Comparison of ENCODE assay signal across 13 cellular contexts in genomic region chr6:42029881-42030280, GRCh38. TPM values are rescaled to one million over a fixed set of nuclear protein-coding genes. Genes with fewer than 3 reads are reported as not detected.
DNase-seq lines count a peak whose midpoint lies in the region; ATAC-seq and TF ChIP-seq lines count a peak whose summit lies in the region.
"Had no signal": no experiment of that assay in that cellular context is flagged by ENCODE, and none has a peak within 500 bp of the region (broad histone marks: within the 10 kb centered on the region; RNA-seq: fewer than 3 reads in every experiment).

No MANE protein-coding gene starts in this region.

- no peaks in the 10 kb centered on the region for H3K9me3 ChIP-seq in SK-N-MC (ENCODE audit: low read depth, low read length)
- H3K9me3 ChIP-seq: testis had no signal

- H3K36me3 Mint-ChIP-seq in activated T-cell treated with anti-CD3 and anti-CD28 coated beads, Interleukin-2, amount 50 U/mL, for 4 hours (ENCODE audit: insufficient read depth): peaks cover 28% of the 10 kb centered on the region
- H3K36me3 Mint-ChIP-seq in effector memory CD8-positive, alpha-beta T cell (ENCODE audit: insufficient read depth): peaks cover 54% of the 10 kb centered on the region
- no peaks in the 10 kb centered on the region for H3K36me3 Mint-ChIP-seq in progenitor cell of endocrine pancreas (ENCODE audit: insufficient read depth)

- peak overlapping the region; percentile 87 to 92 for H3K27ac Mint-ChIP-seq in effector memory CD8-positive, alpha-beta T cell
- H3K27ac Mint-ChIP-seq in progenitor cell of endocrine pancreas: peak overlapping the region; percentile 67
- H3K27ac Mint-ChIP-seq: GM23338 had no signal

- H3K36me3 ChIP-seq in SK-N-MC (ENCODE audit: insufficient read depth, low read length): no peaks in the 10 kb centered on the region

- DNase-seq in activated T-cell treated with anti-CD3 and anti-CD28 coated beads, Interleukin-2, amount 50 U/mL, for 48 hours: peak; percentile 29 to 33
- no peak for DNase-seq in activated T-cell treated with anti-CD3 and anti-CD28 coated beads, Interleukin-2, amount 50 U/mL, for 4 hours
- DNase-seq in SK-N-MC (ENCODE audit: low read depth, low spot score) (no peak), progenitor cell of endocrine pancreas (ENCODE audit: low spot score, unreplicated experiment) (no peak), SHP77 (lab: John Stamatoyannopoulos, UW) (no peak), hippocampal formation (lab: John Stamatoyannopoulos, UW) (no peak)
- no peak for DNase-seq in effector memory CD8-positive, alpha-beta T cell
- DNase-seq: activated CD4-positive, alpha-beta T cell treated with anti-CD3 and anti-CD28 coated beads for 4 hours; NCI-H1048; small intestine; testis had no signal

- H3K27me3 Mint-ChIP-seq in activated T-cell treated with anti-CD3 and anti-CD28 coated beads, Interleukin-2, amount 50 U/mL, for 4 hours (ENCODE audit: low read depth): no peaks in the 10 kb centered on the region
- no peaks in the 10 kb centered on the region for H3K27me3 Mint-ChIP-seq in effector memory CD8-positive, alpha-beta T cell
- no peaks in the 10 kb centered on the region for H3K27me3 Mint-ChIP-seq in progenitor cell of endocrine pancreas

- H3K4me3 ChIP-seq in SK-N-MC: no peak overlapping the region
- H3K4me3 ChIP-seq: GM23338, testis had no signal

- no peak overlapping the region for H3K9ac ChIP-seq in SK-N-MC (ENCODE audit: insufficient read length)

- ATAC-seq in activated T-cell treated with anti-CD3 and anti-CD28 coated beads, Interleukin-2, amount 50 U/mL, for 4 hours: no peak
- ATAC-seq in effector memory CD8-positive, alpha-beta T cell (replicated peaks): no peak
- ATAC-seq in HG03521 (IDR thresholded peaks at IDR 0.05; ENCODE audit: unreplicated experiment): no peak

- H3K4me1 Mint-ChIP-seq in activated T-cell treated with anti-CD3 and anti-CD28 coated beads, Interleukin-2, amount 50 U/mL, for 4 hours (ENCODE audit: low read depth): peaks cover 82% of the 10 kb centered on the region
- peaks cover 68 to 78% of the 10 kb centered on the region in 2 donors for H3K4me1 Mint-ChIP-seq in effector memory CD8-positive, alpha-beta T cell (ENCODE audit: low read depth in 2 of 2)
- peaks cover 9% of the 10 kb centered on the region for H3K4me1 Mint-ChIP-seq in progenitor cell of endocrine pancreas (ENCODE audit: low read depth)

- 0 out of 2 replicates have a peak overlapping the region, but pooled peaks have one; percentile 88 for H3K27ac ChIP-seq in SK-N-MC

- H3K4me3 Mint-ChIP-seq in activated T-cell treated with anti-CD3 and anti-CD28 coated beads, Interleukin-2, amount 50 U/mL, for 4 hours: no peak overlapping the region
- H3K4me3 Mint-ChIP-seq in effector memory CD8-positive, alpha-beta T cell: peak overlapping the region; percentile 64 to 72
- no peak overlapping the region for H3K4me3 Mint-ChIP-seq in progenitor cell of endocrine pancreas (ENCODE audit: low read depth)
- H3K4me3 Mint-ChIP-seq: GM23338 had no signal

- no peaks in the 10 kb centered on the region for H3K9me3 Mint-ChIP-seq in activated T-cell treated with anti-CD3 and anti-CD28 coated beads, Interleukin-2, amount 50 U/mL, for 4 hours
- no peaks in the 10 kb centered on the region for H3K9me3 Mint-ChIP-seq in effector memory CD8-positive, alpha-beta T cell
- H3K9me3 Mint-ChIP-seq in progenitor cell of endocrine pancreas (ENCODE audit: low read depth): no peaks in the 10 kb centered on the region
- H3K9me3 Mint-ChIP-seq: GM23338 had no signal

- no peak for TF ChIP-seq CTCF in progenitor cell of endocrine pancreas (IDR thresholded peaks at IDR 0.05; ENCODE audit: unreplicated experiment)

RNA-seq across cellular contexts. Expression of gene TAF8, which starts 20.4 kb away (rescaled TPM):
- 10 to 100 TPM; 35.7 to 39.9 (median 38.2) TPM for total RNA-seq in activated T-cell treated with anti-CD3 and anti-CD28 coated beads, Interleukin-2, amount 50 U/mL, for 4 hours
- total RNA-seq in progenitor cell of endocrine pancreas: 38.9 and 40.4 TPM in 2 replicates

Comparison
In these comparisons a context has a peak if more than half of its experiments do, and no peak if none do; other contexts are left out.
1. DNase-seq: peak in activated T-cell treated with anti-CD3 and anti-CD28 coated beads, Interleukin-2, amount 50 U/mL, for 48 hours (2 of 2); none in activated T-cell treated with anti-CD3 and anti-CD28 coated beads, Interleukin-2, amount 50 U/mL, for 4 hours (single experiment), SK-N-MC (single experiment), effector memory CD8-positive, alpha-beta T cell (0 of 3), progenitor cell of endocrine pancreas (single experiment), SHP77 (0 of 2) and hippocampal formation (0 of 2).
2. H3K4me3 Mint-ChIP-seq: peak in effector memory CD8-positive, alpha-beta T cell (2 of 2); none in activated T-cell treated with anti-CD3 and anti-CD28 coated beads, Interleukin-2, amount 50 U/mL, for 4 hours (single experiment) and progenitor cell of endocrine pancreas (single experiment).